Comparison of ENCODE assay signal across 1 cellular context in genomic region chr7:158963780-158964222, GRCh38.
TF ChIP-seq lines count a peak whose summit lies in the region.

No MANE protein-coding gene starts in this region.

TF ChIP-seq in HepG2, 621 proteins besides CTCF, POLR2A, EP300 and RAD21 (continued from another document):
- TF ChIP-seq DPF2 (CRISPR knock-in tag; IDR thresholded peaks at IDR 0.05; ENCODE audit: borderline replicate concordance, low read depth), result no peak
- no peak for TF ChIP-seq ZNF235 (CRISPR knock-in tag; IDR thresholded peaks at IDR 0.05; ENCODE audit: borderline replicate concordance)
- peak; percentile 71 for TF ChIP-seq TFE3 (CRISPR knock-in tag; IDR thresholded peaks at IDR 0.05)
- no peak for TF ChIP-seq SP5 (CRISPR knock-in tag; IDR thresholded peaks at IDR 0.05; ENCODE audit: borderline replicate concordance, low read depth)
- no peak for TF ChIP-seq SNAPC5 (CRISPR knock-in tag; IDR thresholded peaks at IDR 0.05; ENCODE audit: borderline replicate concordance)
- TF ChIP-seq KDM6A (CRISPR knock-in tag; IDR thresholded peaks at IDR 0.05; ENCODE audit: low read depth), result no peak
